In the genomic region with DNA sequence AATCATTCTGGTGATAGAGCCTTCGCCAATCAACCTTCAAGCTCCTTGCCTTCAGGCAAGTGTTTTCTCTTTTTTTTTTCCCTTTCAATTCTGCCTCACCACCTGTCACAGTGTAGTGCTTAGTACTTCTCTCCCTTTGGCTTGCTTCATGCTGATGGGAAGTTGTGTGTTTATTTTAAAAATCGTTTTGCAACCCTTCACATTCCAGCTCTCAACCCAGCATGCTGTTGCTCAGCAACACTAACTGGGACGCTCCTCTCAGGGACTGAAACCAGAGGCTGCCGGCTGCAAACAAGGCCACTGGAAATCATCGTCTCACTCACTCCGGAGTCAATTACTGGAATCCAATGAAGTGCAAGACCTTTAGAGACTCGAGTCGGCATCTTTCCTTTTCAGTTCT, we compare ENCODE assay signal across 7 cellular contexts.
DNase-seq lines count a peak whose midpoint lies in the region; ATAC-seq, FAIRE-seq and TF ChIP-seq lines count a peak whose summit lies in the region.

No MANE protein-coding gene starts in this region.

- H3K27me3 Mint-ChIP-seq in activated CD8-positive, alpha-beta memory T cell treated with anti-CD3 and anti-CD28 coated beads, Interleukin-2, amount 10 ng/mL, durations not matched to agents 7 days and 5 days, result no peaks in the 10 kb centered on the region

- H3K9me3 ChIP-seq in body of pancreas, result no peaks in the 10 kb centered on the region
- H3K9me3 ChIP-seq in upper lobe of left lung, result no peaks in the 10 kb centered on the region

- DNase-seq in NCI-H1417 (lab: John Stamatoyannopoulos, UW) (peak; percentile 89 to 97 (median 94)), body of pancreas (peak; percentile 44 to 69 (median 52)), left lobe of liver (ENCODE audit: low spot score) (peak; percentile 74), upper lobe of left lung (peak in 1 of 2 donors; percentile 71), H54 (ENCODE audit: insufficient read length, low spot score) (no peak)
- no peak for DNase-seq in activated CD8-positive, alpha-beta memory T cell treated with anti-CD3 and anti-CD28 coated beads, Interleukin-2, amount 10 ng/mL, durations not matched to agents 7 days and 5 days
- no peak for DNase-seq in activated naive CD4-positive, alpha-beta T cell treated with Interleukin-2 at 50 U/mL for 16 hours

- TF ChIP-seq POLR2A in body of pancreas (IDR thresholded peaks at IDR 0.05) (no peak), upper lobe of left lung (IDR thresholded peaks at IDR 0.05) (no peak), H54 (IDR thresholded peaks at IDR 0.05; ENCODE audit: low read depth, low read length) (no peak)

- H3K4me1 Mint-ChIP-seq in activated CD8-positive, alpha-beta memory T cell treated with anti-CD3 and anti-CD28 coated beads, Interleukin-2, amount 10 ng/mL, durations not matched to agents 7 days and 5 days, result no peaks in the 10 kb centered on the region

- H3K36me3 ChIP-seq in body of pancreas (replicated peaks in 1 of 2; ENCODE audit: insufficient read depth in 1 of 2, low read depth in 2 of 2) (no peaks in the 10 kb centered on the region), upper lobe of left lung (no peaks in the 10 kb centered on the region)

- CTCF ChIA-PET in activated CD8-positive, alpha-beta memory T cell treated with anti-CD3 and anti-CD28 coated beads, Interleukin-2, amount 10 ng/mL, durations not matched to agents 7 days and 5 days (lab: Charles Lee), result no interaction called here

- peak; percentile 95 for ATAC-seq in body of pancreas
- peak; percentile 96 for ATAC-seq in left lobe of liver
- ATAC-seq in upper lobe of left lung (ENCODE audit: low FRiP score in 2 of 2), result peak; percentile 82 to 90
- ATAC-seq in activated CD8-positive, alpha-beta memory T cell treated with anti-CD3 and anti-CD28 coated beads, Interleukin-2, amount 10 ng/mL, durations not matched to agents 7 days and 5 days, result no peak

- no peak overlapping the region for H3K4me3 Mint-ChIP-seq in activated CD8-positive, alpha-beta memory T cell treated with anti-CD3 and anti-CD28 coated beads, Interleukin-2, amount 10 ng/mL, durations not matched to agents 7 days and 5 days

- H3K27ac ChIP-seq in body of pancreas (no peak overlapping the region), upper lobe of left lung (peak overlapping the region in 1 of 4 donors; percentile 22)

- H3K27ac Mint-ChIP-seq in activated CD8-positive, alpha-beta memory T cell treated with anti-CD3 and anti-CD28 coated beads, Interleukin-2, amount 10 ng/mL, durations not matched to agents 7 days and 5 days, result no peak overlapping the region

- FAIRE-seq in H54 (lab: Jason Lieb, UNC), result no peak

- no peaks in the 10 kb centered on the region for H3K27me3 ChIP-seq in body of pancreas
- H3K27me3 ChIP-seq in upper lobe of left lung, result no peaks in the 10 kb centered on the region

- peaks cover 24% of the 10 kb centered on the region for H3K4me1 ChIP-seq in body of pancreas
- peaks cover 0 to 10% (median 0%) of the 10 kb centered on the region in 4 donors for H3K4me1 ChIP-seq in upper lobe of left lung

- H3K36me3 Mint-ChIP-seq in activated CD8-positive, alpha-beta memory T cell treated with anti-CD3 and anti-CD28 coated beads, Interleukin-2, amount 10 ng/mL, durations not matched to agents 7 days and 5 days, result no peaks in the 10 kb centered on the region

- 8 to 17% methylated on average over 8 of the region's 8 CpGs for WGBS in body of pancreas, 2 donors
- 28 to 44% methylated on average over 8 of the region's 8 CpGs for WGBS in upper lobe of left lung, 2 donors

- intact Hi-C loops in body of pancreas (cut with DNase I), result no loop called here

- TF ChIP-seq CTCF in body of pancreas (IDR thresholded peaks at IDR 0.05) (no peak), upper lobe of left lung (IDR thresholded peaks at IDR 0.05) (no peak)

- H3K4me3 ChIP-seq in body of pancreas, result no peak overlapping the region
- H3K4me3 ChIP-seq in upper lobe of left lung, result no peak overlapping the region

- H3K9me3 Mint-ChIP-seq in activated CD8-positive, alpha-beta memory T cell treated with anti-CD3 and anti-CD28 coated beads, Interleukin-2, amount 10 ng/mL, durations not matched to agents 7 days and 5 days (ENCODE audit: low read depth), result peaks cover 10% of the 10 kb centered on the region

- TF ChIP-seq EP300 in upper lobe of left lung (IDR thresholded peaks at IDR 0.05), result peak in 1 of 4 donors; percentile 21

Comparison
In these comparisons a context has a peak if more than half of its experiments do, and no peak if none do; other contexts are left out.
1. DNase-seq: peak in NCI-H1417 (3 of 3), body of pancreas (4 of 4) and left lobe of liver (single experiment); none in activated CD8-positive, alpha-beta memory T cell treated with anti-CD3 and anti-CD28 coated beads, Interleukin-2, amount 10 ng/mL, durations not matched to agents 7 days and 5 days (single experiment), activated naive CD4-positive, alpha-beta T cell treated with Interleukin-2 at 50 U/mL for 16 hours (single experiment) and H54 (single experiment).